27 cellular contexts compared by ENCODE assay signal in the genomic region with DNA sequence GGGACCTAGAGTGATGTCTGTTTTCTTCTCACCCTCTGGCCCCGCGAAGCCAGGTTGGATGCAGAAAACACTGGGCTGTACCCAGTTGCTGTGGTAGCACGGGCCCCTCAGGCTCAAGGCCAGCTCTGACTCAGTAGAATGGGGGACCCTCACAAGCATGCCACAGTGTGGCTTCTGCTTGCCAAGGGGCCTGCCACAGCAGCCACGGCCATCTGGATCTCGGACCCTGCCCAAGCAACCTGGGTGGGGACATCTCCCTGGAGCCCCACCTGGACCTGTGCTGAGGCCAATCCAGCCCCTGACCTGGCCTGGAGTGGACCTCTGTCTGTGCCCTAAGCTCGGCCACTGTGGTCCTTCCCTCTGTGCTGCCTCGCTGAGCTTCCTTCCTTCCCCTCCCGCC. TPM values are rescaled to one million over a fixed set of nuclear protein-coding genes. Genes with fewer than 3 reads are reported as not detected.
DNase-seq lines count a peak whose midpoint lies in the region; ATAC-seq, FAIRE-seq and TF ChIP-seq lines count a peak whose summit lies in the region.
"Had no signal": no experiment of that assay in that cellular context is flagged by ENCODE, and none has a peak within 500 bp of the region (broad histone marks: within the 10 kb centered on the region; RNA-seq: fewer than 3 reads in every experiment).

No MANE protein-coding gene starts in this region.

- H3K4me2 ChIP-seq in GM12878 (ENCODE audit: control insufficient read depth, insufficient read depth), result peak overlapping the region; percentile 90
- H3K4me2 ChIP-seq: KMS-11 had no signal

- H3K27ac ChIP-seq in heart right ventricle (peak overlapping the region in 8 of 10 donors; percentile 34 to 81 (median 57)), GM12878 (ENCODE audit: control insufficient read depth, insufficient read depth) (peak overlapping the region; percentile 96), tibial artery (peak overlapping the region; percentile 74 to 85)
- H3K27ac ChIP-seq: body of pancreas, KMS-11, SJCRH30, suprapubic skin had no signal

- peaks cover 11% of the 10 kb centered on the region for H3K27me3 Mint-ChIP-seq in nephron progenitor cell (ENCODE audit: low read depth, poor library complexity)

- no peak overlapping the region for H2AFZ ChIP-seq in GM12878 (ENCODE audit: control insufficient read depth, low read depth, low read length)

- in situ Hi-C loops in GM12878 (cut with MboI), result no loop called here

- intact Hi-C loops in heart right ventricle (cut with DNase I) (loop anchor here in 1 of 10 donors (10.0 kb wide), 1 partner anchor 51 kb away; no protein-coding TSS in a partner anchor), Right ventricle myocardium superior (cut with DNase I) (no loop called here), GM12878 (cut with micrococcal nuclease; ENCODE audit: unreplicated experiment) (no loop called here), tibial artery (cut with DNase I; ENCODE audit: low total_unique reads) (no loop called here)

- no peak for TF ChIP-seq CTCF in heart right ventricle (IDR thresholded peaks at IDR 0.05)
- no peak for TF ChIP-seq CTCF in GM12878 (IDR thresholded peaks at IDR 0.05 in 2 of 3, conservative IDR thresholded peaks at IDR 0.05 in 1 of 3; ENCODE audit: control insufficient read depth in 2 of 3, extremely low read depth in 1 of 3, insufficient read depth in 1 of 3, low read depth in 3 of 3, low read length in 3 of 3)
- no peak for TF ChIP-seq CTCF in nephron progenitor cell (IDR thresholded peaks at IDR 0.05)
- TF ChIP-seq CTCF in tibial artery (IDR thresholded peaks at IDR 0.05), result no peak

- CTCF ChIA-PET in GM12878 (lab: Yijun Ruan, JAX), result interaction anchor here (0.7 to 3.5 kb wide), 6 partner anchors 9 to 67 kb away, joined by 4 to 19 read pairs (median 6); partner anchors contain the start of gene MGLL

- RAD21 ChIA-PET in GM12878 (lab: Charles Lee; ENCODE audit: unreplicated experiment), result interaction anchor here (0.6 to 10.7 kb wide), 8 partner anchors 11 to 191 kb away, joined by 3 to 149 read pairs (median 6); partner anchors contain the start of gene MGLL

- no peak for TF ChIP-seq EP300 in GM12878 (IDR thresholded peaks at IDR 0.05; ENCODE audit: borderline replicate concordance in 1 of 2, control insufficient read depth in 1 of 2, low read depth in 2 of 2, low read length in 2 of 2)

- SMC1A ChIA-PET in GM12878 (lab: Charles Lee; ENCODE audit: uncharacterized antibody, unreplicated experiment), result interaction anchor here (0.9 to 12.3 kb wide), 10 partner anchors 11 to 74 kb away, joined by 3 to 205 read pairs (median 16); partner anchors contain the start of gene MGLL

- H3K27ac Mint-ChIP-seq in nephron progenitor cell, result peak overlapping the region; percentile 91
- H3K27ac Mint-ChIP-seq: activated CD4-positive, alpha-beta T cell treated with anti-CD3 and anti-CD28 coated beads, Interleukin-2, amount 10 ng/mL, durations not matched to agents 7 days and 5 days; naive B cell had no signal

- H3K79me2 ChIP-seq in GM12878 (ENCODE audit: control insufficient read depth, insufficient read depth, low read length), result peaks cover 75% of the 10 kb centered on the region

- ATAC-seq in heart right ventricle, result peak in 1 of 8 donors; percentile 14
- no peak for ATAC-seq in Right ventricle myocardium superior (ENCODE audit: poor library complexity)
- ATAC-seq in GM12878, result no peak
- no peak for ATAC-seq in GM21528 (IDR thresholded peaks at IDR 0.05; ENCODE audit: low FRiP score, unreplicated experiment)
- ATAC-seq: body of pancreas, HCT116 had no signal

- H3K9me3 ChIP-seq in heart right ventricle, result peaks cover 0 to 13% (median 11%) of the 10 kb centered on the region in 11 donors
- H3K9me3 ChIP-seq in GM12878 (replicated peaks; ENCODE audit: control insufficient read depth, insufficient read depth, low read length), result no peaks in the 10 kb centered on the region; the same call in 2 of the 3 replicates
- H3K9me3 ChIP-seq in tibial artery, result peaks cover 5 to 10% (median 6%) of the 10 kb centered on the region in 3 donors

- no peak for DNase-seq in heart right ventricle
- no peak for DNase-seq in Right ventricle myocardium superior
- DNase-seq in GM12878 (ENCODE audit: low read depth, low spot score), result no peak
- no peak for DNase-seq in nephron progenitor cell
- no peak for DNase-seq in tibial artery
- no peak for DNase-seq in hippocampal formation (lab: John Stamatoyannopoulos, UW)
- no peak for DNase-seq in kidney tubule cell (ENCODE audit: low spot score)
- DNase-seq: activated CD4-positive, alpha-beta T cell treated with anti-CD3 and anti-CD28 coated beads, Interleukin-2, amount 10 ng/mL, durations not matched to agents 7 days and 5 days; activated naive CD4-positive, alpha-beta T cell treated with Interleukin-2 at 50 U/mL for 16 hours; body of pancreas; DMS53; effector memory CD4-positive, alpha-beta T cell; naive B cell; NCI-H1417 treated with DMSO at 0.1 percent for 48 hours; NCI-H2081 treated with DMSO at 0.1 percent for 48 hours; NCI-H226; NCI-H69; SJCRH30; stimulated activated CD4-positive, alpha-beta T cell treated with anti-CD3 and anti-CD28 coated beads, Interleukin-2, amount 100 ng/mL, for 48 hours; T1000 had no signal

- TF ChIP-seq RAD21 in GM12878 (IDR thresholded peaks at IDR 0.05; ENCODE audit: insufficient read depth, low read depth, low read length), result no peak

- peaks cover 12% of the 10 kb centered on the region for H3K9me3 Mint-ChIP-seq in nephron progenitor cell

- BruUV-seq in GM12878 (replicated peaks; lab: Mats Ljungman, UMichigan), result no TSS peak

- H3K36me3 Mint-ChIP-seq in nephron progenitor cell (ENCODE audit: low read depth), result peaks cover 3% of the 10 kb centered on the region

- TF ChIP-seq POLR2A in GM12878 (IDR thresholded peaks at IDR 0.05; ENCODE audit: low read depth, low read length), result no peak

- H3K9ac ChIP-seq in GM12878 (ENCODE audit: control insufficient read depth, insufficient read depth, low read length), result no peak overlapping the region
- H3K9ac ChIP-seq: KMS-11 had no signal

- H3K4me3 Mint-ChIP-seq in nephron progenitor cell, result no peak overlapping the region
- H3K4me3 Mint-ChIP-seq: activated CD4-positive, alpha-beta T cell treated with anti-CD3 and anti-CD28 coated beads, Interleukin-2, amount 10 ng/mL, durations not matched to agents 7 days and 5 days had no signal

- H3K27me3 ChIP-seq in heart right ventricle, result no peaks in the 10 kb centered on the region
- H3K27me3 ChIP-seq in GM12878 (replicated peaks in 1 of 2; ENCODE audit: control insufficient read depth in 2 of 2, insufficient read depth in 2 of 2, low read length in 1 of 2), result no peaks in the 10 kb centered on the region
- H3K27me3 ChIP-seq in tibial artery, result no peaks in the 10 kb centered on the region
- H3K27me3 ChIP-seq: body of pancreas, SJCRH30, suprapubic skin had no signal

- POLR2A ChIA-PET in GM12878 (lab: Charles Lee), result interaction anchor here (0.9 to 8.8 kb wide), 5 partner anchors 11 to 58 kb away, joined by 3 to 116 read pairs (median 3); partner anchors contain the start of gene MGLL

- H4K20me1 ChIP-seq in GM12878 (ENCODE audit: control insufficient read depth, insufficient read depth), result no peaks in the 10 kb centered on the region

- peaks cover 0 to 53% (median 3%) of the 10 kb centered on the region in 9 donors for H3K36me3 ChIP-seq in heart right ventricle
- peaks cover 4 to 15% of the 10 kb centered on the region in 2 experiments; a peak in 2 of 4 replicates for H3K36me3 ChIP-seq in GM12878 (ENCODE audit: control insufficient read depth in 2 of 2, insufficient read depth in 2 of 2, low read length in 1 of 2)
- H3K36me3 ChIP-seq in tibial artery, result no peaks in the 10 kb centered on the region
- H3K36me3 ChIP-seq: suprapubic skin had no signal

- H3K4me1 Mint-ChIP-seq in nephron progenitor cell, result peaks cover 18% of the 10 kb centered on the region

- WGBS in heart right ventricle, 2 donors, result 83 to 89% methylated on average over 8 of the region's 8 CpGs
- 66% methylated on average over 8 of the region's 8 CpGs for WGBS in GM12878 (ENCODE audit: insufficient coverage, insufficient replicate concordance, low lambda C conversion rate, missing lambda C conversion rate)

- H3K4me1 ChIP-seq in heart right ventricle (peaks cover 16 to 74% (median 61%) of the 10 kb centered on the region in 9 donors), GM12878 (ENCODE audit: control insufficient read depth, insufficient read depth, low read length) (peaks cover 68% of the 10 kb centered on the region), tibial artery (peaks cover 0 to 60% (median 27%) of the 10 kb centered on the region in 4 donors)

- no peak for FAIRE-seq in GM12878 (lab: Jason Lieb, UNC)
- FAIRE-seq: A204.1, RCC 7860 had no signal

- H3K4me3 ChIP-seq in heart right ventricle (no peak overlapping the region), GM12878 (no peak overlapping the region), tibial artery (no peak overlapping the region)
- H3K4me3 ChIP-seq: body of pancreas, SJCRH30, suprapubic skin had no signal

TF ChIP-seq in GM12878, 131 proteins besides CTCF, POLR2A, EP300 and RAD21 (continues in another document):
- TF ChIP-seq ZZZ3 (IDR thresholded peaks at IDR 0.05; ENCODE audit: control insufficient read depth, insufficient read length, low read depth), result no peak
- no peak for TF ChIP-seq MTA3 (IDR thresholded peaks at IDR 0.05; ENCODE audit: borderline replicate concordance, low read length)
- no peak for TF ChIP-seq MXI1 (IDR thresholded peaks at IDR 0.05; ENCODE audit: low read depth, low read length)
- TF ChIP-seq HCFC1 (IDR thresholded peaks at IDR 0.05; ENCODE audit: low read length), result no peak
- TF ChIP-seq GABPA (IDR thresholded peaks at IDR 0.05; ENCODE audit: low read depth), result no peak

RNA-seq across cellular contexts. Expression of gene MGLL, which starts 59.0 kb away (rescaled TPM):
- 100 to 1,000 TPM in 1 of 10 donors, 10 to 100 TPM in 9; 52.0 to 103 (median 69.7) TPM for total RNA-seq in heart right ventricle
- polyA plus RNA-seq in heart right ventricle, result 10 to 100 TPM; 35.7 to 61.5 TPM
- total RNA-seq in Right ventricle myocardium superior, result 83.5 TPM
- 159 and 160 TPM in 2 replicates for total RNA-seq in GM12878 (2013; cell fraction: nucleolus; rRNA removed)
- 70.6 and 76.8 TPM in 2 replicates for total RNA-seq in GM12878 (2014; rRNA removed)
- 40.5 and 44.9 TPM in 2 replicates for total RNA-seq in GM12878 (2014; rRNA removed; fragmentation: Illumina TruSeq; extraction: Trizol)
- total RNA-seq in GM12878 (2021), result 103 and 112 TPM in 2 replicates
- 27.7 TPM for polyA plus RNA-seq in GM12878 (2011; ENCODE audit: low read depth)
- 35.1 and 70.0 TPM in 2 replicates for polyA plus RNA-seq in GM12878 (2011; rRNA removed)
- polyA plus RNA-seq in GM12878 (2011; cell fraction: cytosol; rRNA removed), result 57.3 and 68.0 TPM in 2 replicates
- 69.0 and 72.8 TPM in 2 replicates for polyA plus RNA-seq in GM12878 (2011; cell fraction: nucleus; rRNA removed)
- polyA plus RNA-seq in GM12878 (2012), result 39.3 and 54.1 TPM in 2 replicates
- 41.3 and 72.2 TPM in 2 replicates for polyA plus RNA-seq in GM12878 (2014; fragmentation: Illumina TruSeq; extraction: Trizol)
- 10 to 100 TPM; 49.1 to 73.6 TPM for polyA plus RNA-seq in GM12878 (2014; fragmentation: Nextera tagmentation; extraction: Ambion mirVana)
- polyA plus RNA-seq in GM12878 (2014; rRNA removed), result 65.1 and 74.2 TPM in 2 replicates
- polyA plus RNA-seq in GM12878 (2016; fragmentation: Nextera tagmentation; extraction: Ambion mirVana), result 100 to 1,000 TPM; 170 to 177 TPM
- polyA minus RNA-seq in GM12878 (2011; rRNA and poly(A)+ RNA removed), result 66.8 and 76.8 TPM in 2 replicates
- polyA minus RNA-seq in GM12878 (2011; cell fraction: cytosol; rRNA and poly(A)+ RNA removed), result 23.4 and 24.0 TPM in 2 replicates
- polyA minus RNA-seq in GM12878 (2011; cell fraction: nucleus; rRNA and poly(A)+ RNA removed), result 47.8 and 90.9 TPM in 2 replicates
- total RNA-seq: G401 had no signal
